In genomic region chr4:185518494-185518893, GRCh38 we compare ENCODE assay signal across 31 cellular contexts. TPM values are rescaled to one million over a fixed set of nuclear protein-coding genes. Genes with fewer than 3 reads are reported as not detected.
"Had no signal": no experiment of that assay in that cellular context is flagged by ENCODE, and none has a peak within 500 bp of the region (broad histone marks: within the 10 kb centered on the region; RNA-seq: fewer than 3 reads in every experiment).

No MANE protein-coding gene starts in this region.

- H3K27me3 ChIP-seq: brain microvascular endothelial cell had no signal

- H3K27ac Mint-ChIP-seq: activated B cell treated with CpG ODN at 0.5 μM for 24 hours; activated CD4-positive, alpha-beta memory T cell treated with anti-CD3 and anti-CD28 coated beads, Interleukin-2, amount 10 ng/mL, durations not matched to agents 7 days and 5 days; activated CD8-positive, alpha-beta memory T cell treated with anti-CD3 and anti-CD28 coated beads, Interleukin-2, amount 10 ng/mL, durations not matched to agents 7 days and 5 days; activated naive CD4-positive, alpha-beta T cell treated with anti-CD3 and anti-CD28 coated beads, Interleukin-2, amount 10 ng/mL, durations not matched to agents 7 days and 5 days; activated naive CD8-positive, alpha-beta T cell; activated naive CD8-positive, alpha-beta T cell treated with anti-CD3 and anti-CD28 coated beads, Interleukin-2, amount 50 U/mL, for 24 hours had no signal

- DNase-seq: activated B cell treated with CpG ODN at 0.5 μM for 24 hours; activated CD4-positive, alpha-beta memory T cell treated with anti-CD3 and anti-CD28 coated beads, Interleukin-2, amount 10 ng/mL, durations not matched to agents 7 days and 5 days; activated CD4-positive, alpha-beta T cell treated with anti-CD3 and anti-CD28 coated beads for 4 hours; activated CD4-positive, alpha-beta T cell treated with anti-CD3 and anti-CD28 coated beads, Interleukin-2, amount 50 U/mL, for 1 hour; activated CD4-positive, CD25-positive, alpha-beta regulatory T cell treated with anti-CD3 and anti-CD28 coated beads, Interleukin-2, amount 50 U/mL, for 72 hours; activated CD8-positive, alpha-beta memory T cell treated with anti-CD3 and anti-CD28 coated beads for 24 hours; activated CD8-positive, alpha-beta memory T cell treated with anti-CD3 and anti-CD28 coated beads, Interleukin-2, amount 10 ng/mL, durations not matched to agents 7 days and 5 days; activated CD8-positive, alpha-beta memory T cell treated with anti-CD3 and anti-CD28 coated beads, Interleukin-2, amount 50 U/mL, for 48 hours; activated effector memory CD4-positive, alpha-beta T cell treated with Interleukin-2 at 50 U/mL for 16 hours; activated naive CD4-positive, alpha-beta T cell treated with anti-CD3 and anti-CD28 coated beads, Interleukin-2, amount 10 ng/mL, durations not matched to agents 7 days and 5 days; activated naive CD8-positive, alpha-beta T cell treated with anti-CD3 and anti-CD28 coated beads, Interleukin-2, amount 50 U/mL, for 24 hours; activated T-cell treated with anti-CD3 and anti-CD28 coated beads, Interleukin-2, amount 50 U/mL, for 48 hours; anterior cingulate cortex; brain microvascular endothelial cell; central memory CD4-positive, alpha-beta T cell; NCI-H1105; NCI-H1417 treated with DMSO at 0.1 percent for 48 hours; NCI-H187 treated with DMSO at 0.1 percent for 48 hours; NCI-H2081; NCI-H345; NCI-H524 treated with DMSO at 0.1 percent for 48 hours; PC-9; SIG-M5; T-helper 1 cell; T-helper 2 cell; T-helper 9 cell had no signal

- H3K27ac ChIP-seq: brain microvascular endothelial cell, PC-9, RWPE1, VCaP had no signal

- H3K36me3 ChIP-seq: brain microvascular endothelial cell had no signal

- ATAC-seq: activated CD8-positive, alpha-beta memory T cell treated with anti-CD3 and anti-CD28 coated beads, Interleukin-2, amount 10 ng/mL, durations not matched to agents 7 days and 5 days; activated naive CD8-positive, alpha-beta T cell treated with anti-CD3 and anti-CD28 coated beads, Interleukin-2, amount 50 U/mL, for 24 hours; Right ventricle myocardium inferior; SK-N-SH treated with all-trans-retinoic acid at 6 μM for 48 hours had no signal

- H3K4me3 Mint-ChIP-seq: activated B cell treated with CpG ODN at 0.5 μM for 24 hours; activated CD4-positive, alpha-beta memory T cell treated with anti-CD3 and anti-CD28 coated beads, Interleukin-2, amount 10 ng/mL, durations not matched to agents 7 days and 5 days; activated CD8-positive, alpha-beta memory T cell treated with anti-CD3 and anti-CD28 coated beads, Interleukin-2, amount 10 ng/mL, durations not matched to agents 7 days and 5 days; activated naive CD4-positive, alpha-beta T cell treated with anti-CD3 and anti-CD28 coated beads, Interleukin-2, amount 10 ng/mL, durations not matched to agents 7 days and 5 days; activated naive CD8-positive, alpha-beta T cell; activated naive CD8-positive, alpha-beta T cell treated with anti-CD3 and anti-CD28 coated beads, Interleukin-2, amount 50 U/mL, for 24 hours had no signal

- H3K36me3 Mint-ChIP-seq: activated CD8-positive, alpha-beta memory T cell treated with anti-CD3 and anti-CD28 coated beads, Interleukin-2, amount 10 ng/mL, durations not matched to agents 7 days and 5 days; activated naive CD4-positive, alpha-beta T cell treated with anti-CD3 and anti-CD28 coated beads, Interleukin-2, amount 10 ng/mL, durations not matched to agents 7 days and 5 days; activated naive CD8-positive, alpha-beta T cell had no signal

- H3K9me3 Mint-ChIP-seq: activated B cell treated with CpG ODN at 0.5 μM for 24 hours; activated CD4-positive, alpha-beta memory T cell treated with anti-CD3 and anti-CD28 coated beads, Interleukin-2, amount 10 ng/mL, durations not matched to agents 7 days and 5 days; activated naive CD4-positive, alpha-beta T cell treated with anti-CD3 and anti-CD28 coated beads, Interleukin-2, amount 10 ng/mL, durations not matched to agents 7 days and 5 days; activated naive CD8-positive, alpha-beta T cell treated with anti-CD3 and anti-CD28 coated beads, Interleukin-2, amount 50 U/mL, for 24 hours had no signal

- H3K4me3 ChIP-seq: PC-9 had no signal

RNA-seq across cellular contexts. Expression of gene PDLIM3, which starts 16.8 kb away (rescaled TPM):
- total RNA-seq: activated CD4-positive, alpha-beta memory T cell treated with anti-CD3 and anti-CD28 coated beads, Interleukin-2, amount 10 ng/mL, durations not matched to agents 7 days and 5 days; activated CD8-positive, alpha-beta memory T cell treated with anti-CD3 and anti-CD28 coated beads, Interleukin-2, amount 10 ng/mL, durations not matched to agents 7 days and 5 days had no signal

RNA-seq across cellular contexts. Expression of gene CCDC110, which starts 47.0 kb away (rescaled TPM):
- total RNA-seq: activated CD4-positive, alpha-beta memory T cell treated with anti-CD3 and anti-CD28 coated beads, Interleukin-2, amount 10 ng/mL, durations not matched to agents 7 days and 5 days; activated CD8-positive, alpha-beta memory T cell treated with anti-CD3 and anti-CD28 coated beads, Interleukin-2, amount 10 ng/mL, durations not matched to agents 7 days and 5 days had no signal
